In the genomic region with DNA sequence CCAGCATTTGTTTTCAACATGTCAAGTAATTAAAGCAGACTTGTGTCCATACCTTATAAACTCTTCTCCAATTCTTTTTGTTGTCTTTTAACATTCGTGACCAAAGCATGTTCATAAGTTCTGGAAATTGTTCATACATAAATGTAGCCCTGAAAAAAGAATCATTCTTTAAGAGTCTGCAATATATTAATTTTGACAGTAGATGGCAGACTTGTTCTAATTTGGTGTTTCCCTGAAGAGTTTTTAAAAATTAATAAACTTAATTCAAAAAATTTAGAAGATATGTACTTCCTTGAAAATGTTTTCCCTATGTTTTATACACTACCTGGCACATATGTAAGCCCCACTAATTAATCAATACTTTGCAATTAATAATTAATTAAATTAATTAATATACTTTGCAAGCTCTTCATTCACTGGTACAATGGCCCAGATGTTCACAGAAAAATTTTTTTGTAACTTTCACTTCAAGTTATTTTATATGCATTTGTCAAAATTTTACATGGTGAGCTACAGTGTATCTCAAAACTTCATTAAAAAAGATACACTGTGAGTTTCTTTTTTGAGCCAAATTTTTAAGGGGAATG, we compare ENCODE assay signal across 8 cellular contexts. TPM values are rescaled to one million over a fixed set of nuclear protein-coding genes. Genes with fewer than 3 reads are reported as not detected.
DNase-seq lines count a peak whose midpoint lies in the region; ATAC-seq, FAIRE-seq and TF ChIP-seq lines count a peak whose summit lies in the region.

No MANE protein-coding gene starts in this region.

- H3K27ac ChIP-seq in left lung = no peak overlapping the region

- intact Hi-C loops in left lung (cut with DNase I) = no loop called here

- H3K4me3 Mint-ChIP-seq in activated T-cell treated with anti-CD3 and anti-CD28 coated beads, Interleukin-2, amount 50 U/mL, for 72 hours = no peak overlapping the region

- TF ChIP-seq CTCF in GM10266 (IDR thresholded peaks at IDR 0.05; ENCODE audit: control insufficient read depth, insufficient read depth, low read depth, missing control alignments) (peak; percentile 38), left lung (IDR thresholded peaks at IDR 0.05) (peak; percentile 30 to 32)

- peaks cover 0 to 6% of the 10 kb centered on the region in 2 donors for H3K36me3 Mint-ChIP-seq in activated T-cell treated with anti-CD3 and anti-CD28 coated beads, Interleukin-2, amount 50 U/mL, for 72 hours (ENCODE audit: insufficient read depth in 2 of 2)

- no peak overlapping the region for H3K4me3 ChIP-seq in left lung

- ATAC-seq in left lung = peak; percentile 42
- ATAC-seq in HG03432 (IDR thresholded peaks at IDR 0.05; ENCODE audit: unreplicated experiment) = no peak
- ATAC-seq in activated T-cell treated with anti-CD3 and anti-CD28 coated beads, Interleukin-2, amount 50 U/mL, for 72 hours (replicated peaks in 1 of 2) = no peak

- peaks cover 0 to 31% of the 10 kb centered on the region in 2 donors for H3K36me3 ChIP-seq in left lung

- H3K4me1 Mint-ChIP-seq in activated T-cell treated with anti-CD3 and anti-CD28 coated beads, Interleukin-2, amount 50 U/mL, for 72 hours (ENCODE audit: low read depth) = peaks cover 18% of the 10 kb centered on the region

- H3K27ac Mint-ChIP-seq in activated T-cell treated with anti-CD3 and anti-CD28 coated beads, Interleukin-2, amount 50 U/mL, for 72 hours = no peak overlapping the region

- TF ChIP-seq POLR2A in GM12891 (IDR thresholded peaks at IDR 0.05; ENCODE audit: low read depth, low read length) = no peak

- no peaks in the 10 kb centered on the region for H3K9me3 Mint-ChIP-seq in activated T-cell treated with anti-CD3 and anti-CD28 coated beads, Interleukin-2, amount 50 U/mL, for 72 hours

- no peaks in the 10 kb centered on the region for H3K27me3 Mint-ChIP-seq in activated T-cell treated with anti-CD3 and anti-CD28 coated beads, Interleukin-2, amount 50 U/mL, for 72 hours (ENCODE audit: low read depth)

- H3K9me3 ChIP-seq in left lung = no peaks in the 10 kb centered on the region

- DNase-seq in AG08395 (ENCODE audit: low spot score) (peak; percentile 8), GM10266 (ENCODE audit: extremely low spot score) (peak; percentile 7), left lung (no peak), GM12891 (ENCODE audit: insufficient read length, low spot score) (no peak)
- DNase-seq in activated T-cell treated with anti-CD3 and anti-CD28 coated beads, Interleukin-2, amount 50 U/mL, for 72 hours = no peak
- DNase-seq in stimulated activated CD4-positive, alpha-beta T cell treated with anti-CD3 and anti-CD28 coated beads, Interleukin-2, amount 100 ng/mL, for 24 hours = no peak

- FAIRE-seq in TTC549 (lab: Jason Lieb, UNC) (peak; percentile 83), GM12891 (lab: Jason Lieb, UNC) (no peak)

- peaks cover 11 to 20% of the 10 kb centered on the region in 2 donors for H3K4me1 ChIP-seq in left lung

- H3K27me3 ChIP-seq in left lung = no peaks in the 10 kb centered on the region

TF ChIP-seq in GM12891, 5 proteins besides CTCF, POLR2A, EP300 and RAD21:
- TF ChIP-seq PAX5 (IDR thresholded peaks at IDR 0.05; ENCODE audit: insufficient read depth, low read length, severe bottlenecking) (no peak), POLR2AphosphoS5 (IDR thresholded peaks at IDR 0.05; ENCODE audit: low read depth, low read length) (no peak), TAF1 (IDR thresholded peaks at IDR 0.05; ENCODE audit: low read depth, low read length) (no peak), POU2F2 (IDR thresholded peaks at IDR 0.05; ENCODE audit: low read depth, low read length) (no peak), SPI1 (IDR thresholded peaks at IDR 0.05; ENCODE audit: low read depth, low read length) (no peak)
TF ChIP-seq in GM12891: peak in this region for 0.

RNA-seq across cellular contexts. Expression of a gene that starts 42.2 kb away (rescaled TPM):
- total RNA-seq in left lung = 10 to 100 TPM; 68.0 to 76.8 TPM
- total RNA-seq in activated T-cell treated with anti-CD3 and anti-CD28 coated beads, Interleukin-2, amount 50 U/mL, for 72 hours = 10 to 100 TPM; 60.7 to 66.0 TPM
- 21.4 TPM for polyA plus RNA-seq in GM12891 (2012; ENCODE audit: low read depth, missing spikeins)

Comparison
In these comparisons a context has a peak if more than half of its experiments do, and no peak if none do; other contexts are left out.
1. DNase-seq: peak in AG08395 (single experiment) and GM10266 (single experiment); none in left lung (0 of 2), activated T-cell treated with anti-CD3 and anti-CD28 coated beads, Interleukin-2, amount 50 U/mL, for 72 hours (0 of 2), GM12891 (single experiment) and stimulated activated CD4-positive, alpha-beta T cell treated with anti-CD3 and anti-CD28 coated beads, Interleukin-2, amount 100 ng/mL, for 24 hours (0 of 2).